Comparison of ENCODE assay signal across 9 cellular contexts in the genomic region with DNA sequence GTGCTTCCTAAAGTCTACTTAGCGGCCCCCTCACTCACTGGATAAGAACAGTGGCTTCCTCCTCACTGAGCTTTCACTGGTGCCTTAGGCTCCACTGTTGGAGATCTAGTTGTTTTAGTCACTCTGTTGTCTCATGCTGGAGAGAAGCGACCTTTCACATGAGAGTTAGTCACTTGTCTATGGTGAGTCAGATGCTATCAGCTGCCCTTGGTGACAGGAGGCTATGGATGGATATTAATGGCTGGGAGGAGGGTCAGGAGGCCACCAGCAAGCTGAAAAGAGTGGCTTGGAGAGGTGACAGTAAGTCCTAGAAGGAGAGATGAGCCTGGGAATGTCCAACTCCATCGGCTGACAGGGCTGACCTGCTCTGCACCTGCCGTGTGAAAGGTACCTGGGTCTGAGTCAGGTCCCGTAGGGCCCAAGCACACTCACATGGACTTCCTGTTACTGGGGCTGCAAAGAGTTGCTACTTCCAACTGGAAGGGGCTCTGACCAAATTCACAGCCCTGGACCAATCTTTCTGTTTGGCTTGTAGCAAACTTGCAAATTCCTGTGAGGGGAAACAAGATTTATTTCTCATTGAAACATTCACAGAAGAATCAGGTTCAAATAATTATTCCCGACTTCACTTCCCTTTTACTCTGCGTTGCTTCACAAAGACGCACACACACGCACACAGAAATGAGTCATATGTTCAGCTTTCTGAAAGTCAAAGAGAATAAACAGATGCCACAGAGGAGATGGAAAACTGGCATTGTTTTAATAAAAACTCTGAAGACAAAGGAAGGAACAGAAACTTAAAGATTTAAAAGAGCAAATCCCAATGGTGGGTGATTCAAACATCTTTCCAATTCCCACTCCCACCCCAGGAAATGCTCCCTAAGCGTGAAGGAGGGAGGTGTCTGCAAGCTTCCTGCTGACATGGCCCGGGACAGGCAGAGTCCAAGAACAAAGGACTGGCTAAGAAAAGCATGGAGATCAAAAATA.
DNase-seq lines count a peak whose midpoint lies in the region; ATAC-seq and TF ChIP-seq lines count a peak whose summit lies in the region.
"Had no signal": no experiment of that assay in that cellular context is flagged by ENCODE, and none has a peak within 500 bp of the region (broad histone marks: within the 10 kb centered on the region; RNA-seq: fewer than 3 reads in every experiment).

No MANE protein-coding gene starts in this region.

- no peak overlapping the region for H3K9ac ChIP-seq in neuronal stem cell (ENCODE audit: low read depth, low read length, poor library complexity)

- peaks cover 2 to 9% of the 10 kb centered on the region in 2 donors for H3K4me1 ChIP-seq in neuronal stem cell (ENCODE audit: control insufficient read depth in 2 of 2, insufficient read depth in 1 of 2, low read depth in 1 of 2, low read length in 2 of 2)

- no peak overlapping the region for H2BK12ac ChIP-seq in neuronal stem cell (ENCODE audit: low read length)

- H3K14ac ChIP-seq in neuronal stem cell (ENCODE audit: low read length), result no peak overlapping the region

- H4K8ac ChIP-seq in neuronal stem cell (ENCODE audit: low read depth, low read length), result no peak overlapping the region

- H3K9me3 Mint-ChIP-seq in activated T-helper 2 cell treated with anti-CD3 and anti-CD28 coated beads, Interferon-gamma antibody, Interleukin-2, Interleukin-4, amounts not matched to agents 10 μg/mL and 5 μg/mL and 100 μg/mL, durations not matched to agents 14 hours and 24 hours and 36 hours, result no peaks in the 10 kb centered on the region

- no CpG with 5 or more reads among the region's 11 CpGs for WGBS in neuronal stem cell (ENCODE audit: extremely low coverage in 2 of 2, insufficient read length in 2 of 2, insufficient replicate concordance in 1 of 2), 2 donors

- H3K27me3 ChIP-seq in neuronal stem cell (ENCODE audit: control insufficient read depth in 3 of 3, insufficient read depth in 3 of 3, low read depth in 1 of 3, low read length in 3 of 3), result no peaks in the 10 kb centered on the region

- H3K23ac ChIP-seq in neuronal stem cell (ENCODE audit: low read depth, low read length, poor library complexity), result no peak overlapping the region

- H2AFZ ChIP-seq in neuronal stem cell (ENCODE audit: low read length), result peak overlapping the region; percentile 57

- no peak overlapping the region for H2BK5ac ChIP-seq in neuronal stem cell (ENCODE audit: low read length)

- H3K36me3 ChIP-seq in neuronal stem cell (replicated peaks in 1 of 2; ENCODE audit: control insufficient read depth in 2 of 2, insufficient read depth in 2 of 2, low read length in 2 of 2), result no peaks in the 10 kb centered on the region

- no peaks in the 10 kb centered on the region for H3K36me3 Mint-ChIP-seq in activated T-helper 2 cell treated with anti-CD3 and anti-CD28 coated beads, Interferon-gamma antibody, Interleukin-2, Interleukin-4, amounts not matched to agents 10 μg/mL and 5 μg/mL and 100 μg/mL, durations not matched to agents 14 hours and 24 hours and 36 hours (ENCODE audit: low read depth)

- no peak overlapping the region for H3K18ac ChIP-seq in neuronal stem cell (ENCODE audit: low read length)

- no peak overlapping the region for H3K4me2 ChIP-seq in neuronal stem cell (ENCODE audit: insufficient read depth, low read length, poor library complexity, severe bottlenecking)

- H2BK15ac ChIP-seq in neuronal stem cell (ENCODE audit: low read length), result no peak overlapping the region

- no peaks in the 10 kb centered on the region for H3K79me1 ChIP-seq in neuronal stem cell (ENCODE audit: low read depth, low read length)

- H3K4me1 Mint-ChIP-seq in activated T-helper 2 cell treated with anti-CD3 and anti-CD28 coated beads, Interferon-gamma antibody, Interleukin-2, Interleukin-4, amounts not matched to agents 10 μg/mL and 5 μg/mL and 100 μg/mL, durations not matched to agents 14 hours and 24 hours and 36 hours (ENCODE audit: low read depth), result peaks cover 14% of the 10 kb centered on the region

- no peak overlapping the region for H2AK5ac ChIP-seq in neuronal stem cell (ENCODE audit: low read depth, low read length)

- no peak for TF ChIP-seq CTCF in AG09319 (IDR thresholded peaks at IDR 0.05; ENCODE audit: low read depth, low read length)
- TF ChIP-seq CTCF in choroid plexus epithelial cell (conservative IDR thresholded peaks at IDR 0.05; ENCODE audit: low read depth, low read length), result no peak

- no peak for ATAC-seq in HG02884 (IDR thresholded peaks at IDR 0.05; ENCODE audit: unreplicated experiment)
- ATAC-seq in left lobe of liver, result no peak

- intact Hi-C loops in activated T-helper 2 cell treated with anti-CD3 and anti-CD28 coated beads, Interferon-gamma antibody, Interleukin-2, Interleukin-4, amounts not matched to agents 10 μg/mL and 5 μg/mL and 100 μg/mL, durations not matched to agents 14 hours and 24 hours and 36 hours (cut with micrococcal nuclease), result no loop called here

- H3K27ac Mint-ChIP-seq in activated T-helper 2 cell treated with anti-CD3 and anti-CD28 coated beads, Interferon-gamma antibody, Interleukin-2, Interleukin-4, amounts not matched to agents 10 μg/mL and 5 μg/mL and 100 μg/mL, durations not matched to agents 14 hours and 24 hours and 36 hours, result no peak overlapping the region

- H3K27ac ChIP-seq in neuronal stem cell (replicated peaks; ENCODE audit: low read length), result no peak overlapping the region

- peaks cover 0 to 1% of the 10 kb centered on the region in 2 donors for H3K9me3 ChIP-seq in neuronal stem cell (replicated peaks in 1 of 2; ENCODE audit: control insufficient read depth in 2 of 2, insufficient read depth in 1 of 2, low read depth in 1 of 2, low read length in 2 of 2)

- no peak overlapping the region for H3K4me3 Mint-ChIP-seq in activated T-helper 2 cell treated with anti-CD3 and anti-CD28 coated beads, Interferon-gamma antibody, Interleukin-2, Interleukin-4, amounts not matched to agents 10 μg/mL and 5 μg/mL and 100 μg/mL, durations not matched to agents 14 hours and 24 hours and 36 hours (ENCODE audit: low read depth)

- DNase-seq in AG09319 (ENCODE audit: extremely low read depth, low read depth), result peak; percentile 66
- DNase-seq in LoVo (ENCODE audit: low spot score), result peak; percentile 43
- peak; percentile 66 for DNase-seq in choroid plexus epithelial cell (ENCODE audit: low read depth)
- DNase-seq in neuronal stem cell (ENCODE audit: low spot score), result no peak
- no peak for DNase-seq in activated T-helper 2 cell treated with anti-CD3 and anti-CD28 coated beads, Interferon-gamma antibody, Interleukin-2, Interleukin-4, amounts not matched to agents 10 μg/mL and 5 μg/mL and 100 μg/mL, durations not matched to agents 14 hours and 24 hours and 36 hours (ENCODE audit: low spot score)
- no peak for DNase-seq in NCI-H345 (lab: John Stamatoyannopoulos, UW)
- no peak for DNase-seq in left lobe of liver (ENCODE audit: low spot score)
- DNase-seq: NCI-H1694 treated with DMSO at 0.1 percent for 48 hours had no signal

- H3K4me3 ChIP-seq in choroid plexus epithelial cell (ENCODE audit: low read depth, low read length), result no peak overlapping the region
- H3K4me3 ChIP-seq in neuronal stem cell (ENCODE audit: low read length in 2 of 2), result no peak overlapping the region

- H4K91ac ChIP-seq in neuronal stem cell (ENCODE audit: low read depth, low read length, poor library complexity), result no peak overlapping the region

- H3K4ac ChIP-seq in neuronal stem cell (ENCODE audit: low read length), result no peak overlapping the region

- H2BK120ac ChIP-seq in neuronal stem cell (ENCODE audit: low read depth, low read length), result no peak overlapping the region

- peaks cover 2% of the 10 kb centered on the region for H3K27me3 Mint-ChIP-seq in activated T-helper 2 cell treated with anti-CD3 and anti-CD28 coated beads, Interferon-gamma antibody, Interleukin-2, Interleukin-4, amounts not matched to agents 10 μg/mL and 5 μg/mL and 100 μg/mL, durations not matched to agents 14 hours and 24 hours and 36 hours (ENCODE audit: low read depth)

Comparison
In these comparisons a context has a peak if more than half of its experiments do, and no peak if none do; other contexts are left out.
1. DNase-seq: peak in AG09319 (single experiment), LoVo (single experiment) and choroid plexus epithelial cell (single experiment); none in neuronal stem cell (single experiment), activated T-helper 2 cell treated with anti-CD3 and anti-CD28 coated beads, Interferon-gamma antibody, Interleukin-2, Interleukin-4, amounts not matched to agents 10 μg/mL and 5 μg/mL and 100 μg/mL, durations not matched to agents 14 hours and 24 hours and 36 hours (single experiment), NCI-H345 (single experiment) and left lobe of liver (single experiment).